ENCODE assay signal across 1 cellular context in genomic region chr6:54315692-54316091, GRCh38.
TF ChIP-seq lines count a peak whose summit lies in the region.

No MANE protein-coding gene starts in this region.

TF ChIP-seq in K562, 482 proteins besides CTCF, POLR2A, EP300 and RAD21 (continued from another document):
- no peak for TF ChIP-seq ZNF592 (IDR thresholded peaks at IDR 0.05)
- no peak for TF ChIP-seq ZNF76 (CRISPR knock-in tag; IDR thresholded peaks at IDR 0.05; ENCODE audit: borderline replicate concordance)
- no peak for TF ChIP-seq SMARCE1 (IDR thresholded peaks at IDR 0.05)
- TF ChIP-seq MNT (conservative IDR thresholded peaks at IDR 0.05): no peak
- no peak for TF ChIP-seq HINFP (tag; conservative IDR thresholded peaks at IDR 0.05; ENCODE audit: low read depth)
- no peak for TF ChIP-seq NR0B1 (IDR thresholded peaks at IDR 0.05; ENCODE audit: partially characterized antibody)
- TF ChIP-seq NELFE (IDR thresholded peaks at IDR 0.05; ENCODE audit: insufficient read depth, insufficient read length): no peak
- no peak for TF ChIP-seq ZNF740 (CRISPR knock-in tag; IDR thresholded peaks at IDR 0.05)
- TF ChIP-seq ZNF740 (tag; IDR thresholded peaks at IDR 0.05): no peak
- TF ChIP-seq ZBTB11 (CRISPR knock-in tag; IDR thresholded peaks at IDR 0.05): no peak
